Comparison of ENCODE assay signal across 9 cellular contexts in genomic region chr11:61241526-61241925, GRCh38. TPM values are rescaled to one million over a fixed set of nuclear protein-coding genes. Genes with fewer than 3 reads are reported as not detected.
"Had no signal": no experiment of that assay in that cellular context is flagged by ENCODE, and none has a peak within 500 bp of the region (broad histone marks: within the 10 kb centered on the region; RNA-seq: fewer than 3 reads in every experiment).

No MANE protein-coding gene starts in this region.

RNA-seq across cellular contexts. Expression of gene PGA5, which starts 0.6 kb away (rescaled TPM):
- total RNA-seq: HepG2, HT1080, IMR-90, NCI-H460, PC-9, Peyer's patch, RPMI7951, SK-MEL-5 had no signal
- polyA plus RNA-seq: HepG2, IMR-90, SK-N-SH had no signal

RNA-seq across cellular contexts. Expression of gene PGA4, which starts 19.4 kb away (rescaled TPM):
- total RNA-seq: HepG2, HT1080, IMR-90, NCI-H460, PC-9, Peyer's patch, RPMI7951, SK-MEL-5 had no signal
- polyA plus RNA-seq: HepG2, IMR-90, SK-N-SH had no signal

RNA-seq across cellular contexts. Expression of gene PGA3, which starts 38.2 kb away (rescaled TPM):
- total RNA-seq: HepG2, HT1080, NCI-H460, PC-9, Peyer's patch, RPMI7951, SK-MEL-5 had no signal
- polyA plus RNA-seq: HepG2, IMR-90, SK-N-SH had no signal

RNA-seq across cellular contexts. Expression of gene VWCE, which starts 53.6 kb away (rescaled TPM):
- total RNA-seq: RPMI7951 had no signal
